In the genomic region with DNA sequence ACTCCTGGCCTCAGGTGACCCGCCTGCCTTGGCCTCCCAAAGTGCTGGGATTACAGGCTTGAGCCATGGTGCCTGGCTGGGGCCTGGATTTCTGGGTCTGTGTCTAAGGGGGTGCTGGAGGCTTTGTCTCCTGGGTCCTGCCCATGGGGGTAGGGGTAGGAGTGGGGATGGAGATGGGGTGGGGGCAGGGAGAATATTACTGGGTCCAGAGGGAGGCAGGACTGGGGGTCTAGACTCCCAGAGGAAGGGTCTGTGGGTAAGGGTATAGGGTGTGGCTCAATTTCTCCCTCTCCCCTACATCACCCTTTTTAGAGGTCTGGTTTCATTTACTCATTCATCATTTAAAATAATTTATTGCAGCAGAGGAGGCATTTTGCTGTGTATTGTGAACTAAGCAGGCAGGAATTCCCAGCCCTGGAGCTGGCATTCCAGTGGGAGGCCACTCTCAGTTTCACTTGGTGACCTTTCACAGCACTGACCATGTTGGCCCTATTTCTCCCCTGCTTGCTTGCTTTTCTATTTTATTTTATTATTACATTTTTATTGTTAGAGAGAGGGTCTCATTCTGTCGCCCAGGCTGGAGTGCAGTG, we compare ENCODE assay signal across 8 cellular contexts. TPM values are rescaled to one million over a fixed set of nuclear protein-coding genes. Genes with fewer than 3 reads are reported as not detected.
DNase-seq lines count a peak whose midpoint lies in the region; ATAC-seq, FAIRE-seq and TF ChIP-seq lines count a peak whose summit lies in the region.

No MANE protein-coding gene starts in this region.

- DNase-seq in heart right ventricle: no peak
- no peak for DNase-seq in left cardiac atrium
- no peak for DNase-seq in activated T-helper 2 cell treated with anti-CD3 and anti-CD28 coated beads, Interferon-gamma antibody, Interleukin-2, Interleukin-4, amounts not matched to agents 10 μg/mL and 5 μg/mL and 100 μg/mL, durations not matched to agents 14 hours and 24 hours and 36 hours (ENCODE audit: low spot score)
- DNase-seq in keratinocyte (ENCODE audit: low read depth, low spot score): no peak
- no peak for DNase-seq in type B pancreatic cell (ENCODE audit: extremely low spot score, unreplicated experiment)
- no peak for DNase-seq in SIG-M5 (lab: John Stamatoyannopoulos, UW)
- DNase-seq in NCI-H510A (lab: John Stamatoyannopoulos, UW): no peak
- no peak for DNase-seq in NCI-H1105 (lab: John Stamatoyannopoulos, UW)

- H3K79me2 ChIP-seq in keratinocyte (ENCODE audit: control insufficient read depth, insufficient read depth, low read length): peaks cover 19% of the 10 kb centered on the region

- H3K36me3 Mint-ChIP-seq in activated T-helper 2 cell treated with anti-CD3 and anti-CD28 coated beads, Interferon-gamma antibody, Interleukin-2, Interleukin-4, amounts not matched to agents 10 μg/mL and 5 μg/mL and 100 μg/mL, durations not matched to agents 14 hours and 24 hours and 36 hours (ENCODE audit: low read depth): peaks cover 40% of the 10 kb centered on the region
- no peaks in the 10 kb centered on the region for H3K36me3 Mint-ChIP-seq in type B pancreatic cell

- H3K9ac ChIP-seq in keratinocyte (ENCODE audit: control insufficient read depth, extremely low read depth, insufficient read depth, low read length): peak overlapping the region; percentile 90

- no peaks in the 10 kb centered on the region for H3K9me3 Mint-ChIP-seq in activated T-helper 2 cell treated with anti-CD3 and anti-CD28 coated beads, Interferon-gamma antibody, Interleukin-2, Interleukin-4, amounts not matched to agents 10 μg/mL and 5 μg/mL and 100 μg/mL, durations not matched to agents 14 hours and 24 hours and 36 hours
- H3K9me3 Mint-ChIP-seq in type B pancreatic cell: no peaks in the 10 kb centered on the region

- dilution Hi-C loops in keratinocyte (cut with MboI; ENCODE audit: extremely low pct_ligation_motif_present, low sequenced_read_pairs): no loop called here

- H3K4me3 ChIP-seq in heart right ventricle: peak overlapping the region in 9 of 10 donors; percentile 45 to 88 (median 78)
- H3K4me3 ChIP-seq in keratinocyte (ENCODE audit: control insufficient read depth in 2 of 3, extremely low read depth in 1 of 3, insufficient read depth in 2 of 3, low read depth in 1 of 3, low read length in 3 of 3): no peak overlapping the region

- ATAC-seq in heart right ventricle (no peak), left cardiac atrium (no peak)

- H3K4me1 ChIP-seq in heart right ventricle: peaks cover 0 to 64% (median 12%) of the 10 kb centered on the region in 9 donors
- H3K4me1 ChIP-seq in keratinocyte (ENCODE audit: control insufficient read depth, extremely low read depth, insufficient read depth, low read length): peaks cover 30% of the 10 kb centered on the region

- H3K27me3 ChIP-seq in heart right ventricle (no peaks in the 10 kb centered on the region), keratinocyte (ENCODE audit: control insufficient read depth, extremely low read depth, insufficient read depth, low read length) (no peaks in the 10 kb centered on the region)

- TF ChIP-seq CTCF in heart right ventricle (IDR thresholded peaks at IDR 0.05): no peak
- TF ChIP-seq CTCF in keratinocyte (optimal IDR thresholded peaks at IDR 0.05 in 1 of 3, IDR thresholded peaks at IDR 0.05 in 1 of 3, conservative IDR thresholded peaks at IDR 0.05 in 1 of 3; ENCODE audit: extremely low read depth in 1 of 3, insufficient read depth in 2 of 3, low read length in 3 of 3): no peak
- no peak for TF ChIP-seq CTCF in type B pancreatic cell (conservative IDR thresholded peaks at IDR 0.05)

- H3K4me1 Mint-ChIP-seq in activated T-helper 2 cell treated with anti-CD3 and anti-CD28 coated beads, Interferon-gamma antibody, Interleukin-2, Interleukin-4, amounts not matched to agents 10 μg/mL and 5 μg/mL and 100 μg/mL, durations not matched to agents 14 hours and 24 hours and 36 hours (ENCODE audit: low read depth): peaks cover 45% of the 10 kb centered on the region
- H3K4me1 Mint-ChIP-seq in type B pancreatic cell (ENCODE audit: unreplicated experiment): peaks cover 17% of the 10 kb centered on the region

- H3K9me1 ChIP-seq in keratinocyte (ENCODE audit: control insufficient read depth, extremely low read depth, insufficient read depth, low read length): no peaks in the 10 kb centered on the region

- peak overlapping the region; percentile 86 for H3K4me2 ChIP-seq in keratinocyte (ENCODE audit: control insufficient read depth, extremely low read depth, insufficient read depth, low read depth, low read length)

- no peaks in the 10 kb centered on the region for H4K20me1 ChIP-seq in keratinocyte (ENCODE audit: control insufficient read depth, extremely low read depth, insufficient read depth, low read length)

- no peak for FAIRE-seq in keratinocyte (lab: Jason Lieb, UNC)

- peak overlapping the region; percentile 92 for H3K4me3 Mint-ChIP-seq in activated T-helper 2 cell treated with anti-CD3 and anti-CD28 coated beads, Interferon-gamma antibody, Interleukin-2, Interleukin-4, amounts not matched to agents 10 μg/mL and 5 μg/mL and 100 μg/mL, durations not matched to agents 14 hours and 24 hours and 36 hours (ENCODE audit: low read depth)
- H3K4me3 Mint-ChIP-seq in type B pancreatic cell: peak overlapping the region; percentile 97

- no peaks in the 10 kb centered on the region for H3K9me3 ChIP-seq in heart right ventricle
- H3K9me3 ChIP-seq in keratinocyte (ENCODE audit: control insufficient read depth, low read depth, low read length): no peaks in the 10 kb centered on the region

- H3K27ac Mint-ChIP-seq in activated T-helper 2 cell treated with anti-CD3 and anti-CD28 coated beads, Interferon-gamma antibody, Interleukin-2, Interleukin-4, amounts not matched to agents 10 μg/mL and 5 μg/mL and 100 μg/mL, durations not matched to agents 14 hours and 24 hours and 36 hours: peak overlapping the region; percentile 96
- peak overlapping the region; percentile 95 for H3K27ac Mint-ChIP-seq in type B pancreatic cell

- WGBS in heart right ventricle, 2 donors: 78 to 87% methylated on average over 2 of the region's 2 CpGs

- peaks cover 0 to 31% (median 0%) of the 10 kb centered on the region in 9 donors for H3K36me3 ChIP-seq in heart right ventricle
- peaks cover 3 to 11% of the 10 kb centered on the region in 2 experiments for H3K36me3 ChIP-seq in keratinocyte (ENCODE audit: control insufficient read depth in 2 of 2, extremely low read depth in 1 of 2, insufficient read depth in 2 of 2, low read length in 2 of 2)

- no peaks in the 10 kb centered on the region for H3K27me3 Mint-ChIP-seq in activated T-helper 2 cell treated with anti-CD3 and anti-CD28 coated beads, Interferon-gamma antibody, Interleukin-2, Interleukin-4, amounts not matched to agents 10 μg/mL and 5 μg/mL and 100 μg/mL, durations not matched to agents 14 hours and 24 hours and 36 hours (ENCODE audit: low read depth)
- peaks cover 22% of the 10 kb centered on the region for H3K27me3 Mint-ChIP-seq in type B pancreatic cell

- H3K27ac ChIP-seq in heart right ventricle (peak overlapping the region in 8 of 10 donors; percentile 58 to 96 (median 86)), keratinocyte (ENCODE audit: control insufficient read depth, insufficient read depth, low read length) (no peak overlapping the region)

- no peak overlapping the region for H2AFZ ChIP-seq in keratinocyte (ENCODE audit: control insufficient read depth, low read length)

- intact Hi-C loops in heart right ventricle (cut with DNase I) (loop anchor here in 1 of 10 donors (2.0 kb wide), 1 partner anchor 30 kb away; no protein-coding TSS in a partner anchor), left cardiac atrium (cut with DNase I) (no loop called here)
- intact Hi-C loops in activated T-helper 2 cell treated with anti-CD3 and anti-CD28 coated beads, Interferon-gamma antibody, Interleukin-2, Interleukin-4, amounts not matched to agents 10 μg/mL and 5 μg/mL and 100 μg/mL, durations not matched to agents 14 hours and 24 hours and 36 hours (cut with micrococcal nuclease): loop anchor here (5.0 kb wide), 1 partner anchor 96 kb away; a partner anchor contains a TSS

RNA-seq across cellular contexts. Expression of a gene that starts 0.8 kb away (rescaled TPM):
- total RNA-seq in heart right ventricle: 1 to 10 TPM in 9 of 10 donors, under 1 TPM in 1; 0.66 to 7.8 (median 3.7) TPM
- polyA plus RNA-seq in heart right ventricle: 1 to 10 TPM; 2.3 to 4.8 TPM
- total RNA-seq in left cardiac atrium: 1 to 10 TPM; 3.9 to 5.4 TPM
- 109 and 117 TPM in 2 replicates for total RNA-seq in activated T-helper 2 cell treated with anti-CD3 and anti-CD28 coated beads, Interferon-gamma antibody, Interleukin-2, Interleukin-4, amounts not matched to agents 10 μg/mL and 5 μg/mL and 100 μg/mL, durations not matched to agents 14 hours and 24 hours and 36 hours
- polyA plus RNA-seq in keratinocyte: 3.9 to 6.0 TPM (median 5.0 TPM) in 3 replicates
- 0.82 TPM for polyA plus RNA-seq in keratinocyte (2011; ENCODE audit: low read depth)
- 1.2 and 3.4 TPM in 2 replicates for polyA plus RNA-seq in keratinocyte (2011; cell fraction: cytosol; rRNA removed)
- 20.2 and 25.4 TPM in 2 replicates for polyA plus RNA-seq in keratinocyte (2011; cell fraction: nucleus; rRNA removed)
- polyA plus RNA-seq in keratinocyte (2012; ENCODE audit: low replicate concordance): 3.1 and 6.2 TPM in 2 replicates
- polyA minus RNA-seq in keratinocyte: 3.1 to 7.2 TPM (median 4.7 TPM) in 3 replicates
- 6.7 TPM for polyA minus RNA-seq in keratinocyte (2011; cell fraction: cytosol; rRNA and poly(A)+ RNA removed)
- polyA minus RNA-seq in keratinocyte (2011; cell fraction: nucleus; rRNA and poly(A)+ RNA removed): 5.9 and 7.9 TPM in 2 replicates
- 9.1 and 11.6 TPM in 2 replicates for total RNA-seq in type B pancreatic cell (ENCODE audit: low replicate concordance)

RNA-seq across cellular contexts. Expression of a gene that starts 1.2 kb away (rescaled TPM):
- 10 to 100 TPM in 1 of 10 donors, 1 to 10 TPM in 9; 1.7 to 22.8 (median 4.5) TPM for total RNA-seq in heart right ventricle
- polyA plus RNA-seq in heart right ventricle: 10 to 100 TPM; 10.6 to 17.6 TPM
- 10 to 100 TPM in 1 of 2 donors, 1 to 10 TPM in 1; 6.9 to 15.5 TPM for total RNA-seq in left cardiac atrium
- total RNA-seq in activated T-helper 2 cell treated with anti-CD3 and anti-CD28 coated beads, Interferon-gamma antibody, Interleukin-2, Interleukin-4, amounts not matched to agents 10 μg/mL and 5 μg/mL and 100 μg/mL, durations not matched to agents 14 hours and 24 hours and 36 hours: 53.9 and 57.2 TPM in 2 replicates
- polyA plus RNA-seq in keratinocyte: 0.19 to 0.30 TPM (median 0.25 TPM) in 3 replicates
- not detected for polyA plus RNA-seq in keratinocyte (2011; ENCODE audit: low read depth)
- polyA plus RNA-seq in keratinocyte (2011; cell fraction: cytosol; rRNA removed): 0.36 TPM in 1 of 2 replicates, not detected in the other
- polyA plus RNA-seq in keratinocyte (2011; cell fraction: nucleus; rRNA removed): 0.25 and 0.43 TPM in 2 replicates
- not detected in 2 replicates for polyA plus RNA-seq in keratinocyte (2012; ENCODE audit: low replicate concordance)
- not detected in 3 replicates for polyA minus RNA-seq in keratinocyte
- 3.6 TPM for polyA minus RNA-seq in keratinocyte (2011; cell fraction: cytosol; rRNA and poly(A)+ RNA removed)
- not detected in 2 replicates for polyA minus RNA-seq in keratinocyte (2011; cell fraction: nucleus; rRNA and poly(A)+ RNA removed)
- 1.0 and 1.3 TPM in 2 replicates for total RNA-seq in type B pancreatic cell (ENCODE audit: low replicate concordance)

RNA-seq across cellular contexts. Expression of a gene that starts 6.9 kb away (rescaled TPM):
- total RNA-seq in heart right ventricle: 100 to 1,000 TPM in 1 of 10 donors, 10 to 100 TPM in 6, 1 to 10 TPM in 3; 8.4 to 122 (median 18.2) TPM
- 10 to 100 TPM; 23.9 to 60.9 TPM for polyA plus RNA-seq in heart right ventricle
- total RNA-seq in left cardiac atrium: 10 to 100 TPM; 43.4 to 88.7 TPM
- 0.39 TPM in 1 of 2 replicates, not detected in the other for total RNA-seq in activated T-helper 2 cell treated with anti-CD3 and anti-CD28 coated beads, Interferon-gamma antibody, Interleukin-2, Interleukin-4, amounts not matched to agents 10 μg/mL and 5 μg/mL and 100 μg/mL, durations not matched to agents 14 hours and 24 hours and 36 hours
- polyA plus RNA-seq in keratinocyte: not detected in 3 replicates
- polyA plus RNA-seq in keratinocyte (2011; ENCODE audit: low read depth): not detected
- not detected in 2 replicates for polyA plus RNA-seq in keratinocyte (2011; cell fraction: cytosol; rRNA removed)
- not detected in 2 replicates for polyA plus RNA-seq in keratinocyte (2011; cell fraction: nucleus; rRNA removed)
- not detected in 2 replicates for polyA plus RNA-seq in keratinocyte (2012; ENCODE audit: low replicate concordance)
- not detected in 3 replicates for polyA minus RNA-seq in keratinocyte
- not detected for polyA minus RNA-seq in keratinocyte (2011; cell fraction: cytosol; rRNA and poly(A)+ RNA removed)
- polyA minus RNA-seq in keratinocyte (2011; cell fraction: nucleus; rRNA and poly(A)+ RNA removed): not detected in 2 replicates
- not detected in 2 replicates for total RNA-seq in type B pancreatic cell (ENCODE audit: low replicate concordance)

RNA-seq across cellular contexts. Expression of a gene that starts 32.8 kb away (rescaled TPM):
- 10 to 100 TPM; 13.6 to 63.5 (median 26.0) TPM for total RNA-seq in heart right ventricle
- polyA plus RNA-seq in heart right ventricle: 10 to 100 TPM in 1 of 2 donors, 1 to 10 TPM in 1; 2.7 to 24.2 TPM
- 10 to 100 TPM; 11.3 to 17.0 TPM for total RNA-seq in left cardiac atrium
- 1.2 and 1.4 TPM in 2 replicates for total RNA-seq in activated T-helper 2 cell treated with anti-CD3 and anti-CD28 coated beads, Interferon-gamma antibody, Interleukin-2, Interleukin-4, amounts not matched to agents 10 μg/mL and 5 μg/mL and 100 μg/mL, durations not matched to agents 14 hours and 24 hours and 36 hours
- 0.50 to 0.95 TPM (median 0.66 TPM) in 3 replicates for polyA plus RNA-seq in keratinocyte
- not detected for polyA plus RNA-seq in keratinocyte (2011; ENCODE audit: low read depth)
- 0.23 and 0.26 TPM in 2 replicates for polyA plus RNA-seq in keratinocyte (2011; cell fraction: cytosol; rRNA removed)
- polyA plus RNA-seq in keratinocyte (2011; cell fraction: nucleus; rRNA removed): 0.68 and 1.3 TPM in 2 replicates
- 0.35 and 0.56 TPM in 2 replicates for polyA plus RNA-seq in keratinocyte (2012; ENCODE audit: low replicate concordance)
- 0.32 to 2.8 TPM (median 0.53 TPM) in 3 replicates for polyA minus RNA-seq in keratinocyte
- not detected for polyA minus RNA-seq in keratinocyte (2011; cell fraction: cytosol; rRNA and poly(A)+ RNA removed)
- 0.42 and 1.1 TPM in 2 replicates for polyA minus RNA-seq in keratinocyte (2011; cell fraction: nucleus; rRNA and poly(A)+ RNA removed)
- 43.3 and 120 TPM in 2 replicates for total RNA-seq in type B pancreatic cell (ENCODE audit: low replicate concordance)

RNA-seq across cellular contexts. Expression of a gene that starts 35.0 kb away (rescaled TPM):
- total RNA-seq in heart right ventricle (1 to 10 TPM; 3.4 to 9.6 (median 5.8) TPM), left cardiac atrium (1 to 10 TPM; 7.6 to 9.7 TPM), type B pancreatic cell (ENCODE audit: low replicate concordance) (17.3 and 22.6 TPM in 2 replicates)
- polyA plus RNA-seq in heart right ventricle (1 to 10 TPM; 3.7 to 8.2 TPM), keratinocyte (0.73 to 6.1 TPM (median 0.90 TPM) in 3 replicates)
- total RNA-seq in activated T-helper 2 cell treated with anti-CD3 and anti-CD28 coated beads, Interferon-gamma antibody, Interleukin-2, Interleukin-4, amounts not matched to agents 10 μg/mL and 5 μg/mL and 100 μg/mL, durations not matched to agents 14 hours and 24 hours and 36 hours: 10.7 and 10.8 TPM in 2 replicates
- polyA plus RNA-seq in keratinocyte (2011; ENCODE audit: low read depth): 0.60 TPM
- 2.6 and 5.1 TPM in 2 replicates for polyA plus RNA-seq in keratinocyte (2011; cell fraction: cytosol; rRNA removed)
- polyA plus RNA-seq in keratinocyte (2011; cell fraction: nucleus; rRNA removed): 3.7 and 6.1 TPM in 2 replicates
- polyA plus RNA-seq in keratinocyte (2012; ENCODE audit: low replicate concordance): 4.7 and 12.0 TPM in 2 replicates
- 1.0 to 11.5 TPM (median 1.6 TPM) in 3 replicates for polyA minus RNA-seq in keratinocyte
- polyA minus RNA-seq in keratinocyte (2011; cell fraction: cytosol; rRNA and poly(A)+ RNA removed): 8.4 TPM
- 3.7 TPM in 2 replicates for polyA minus RNA-seq in keratinocyte (2011; cell fraction: nucleus; rRNA and poly(A)+ RNA removed)

Comparison
In these comparisons a context has a peak if more than half of its experiments do, and no peak if none do; other contexts are left out.
1. H3K4me3 ChIP-seq: peak in heart right ventricle (9 of 10); none in keratinocyte (0 of 3).